ENCODE assay signal across 9 cellular contexts in genomic region chr6:116387374-116387773, GRCh38. TPM values are rescaled to one million over a fixed set of nuclear protein-coding genes. Genes with fewer than 3 reads are reported as not detected.
A peak's percentile ranks its signal among the peaks of the same experiment; 100 is the strongest.
DNase-seq lines count a peak whose midpoint lies in the region; ATAC-seq, FAIRE-seq and TF ChIP-seq lines count a peak whose summit lies in the region.
"Had no signal": no experiment of that assay in that cellular context is flagged by ENCODE, and none has a peak within 500 bp of the region (broad histone marks: within the 10 kb centered on the region; RNA-seq: fewer than 3 reads in every experiment).

No MANE protein-coding gene starts in this region.

- no peak overlapping the region for H3K27ac Mint-ChIP-seq in glutamatergic neuron (ENCODE audit: unreplicated experiment)

- TF ChIP-seq CTCF in glutamatergic neuron (IDR thresholded peaks at IDR 0.05; ENCODE audit: partially characterized antibody, unreplicated experiment), result no peak

- H3K4me1 Mint-ChIP-seq in glutamatergic neuron (ENCODE audit: low read depth, unreplicated experiment), result peaks cover 6% of the 10 kb centered on the region

- H3K9me3 ChIP-seq in mesodermal cell (ENCODE audit: control insufficient read depth, low read length) (no peaks in the 10 kb centered on the region), MG63 (no peaks in the 10 kb centered on the region)

- no peaks in the 10 kb centered on the region for H3K27me3 ChIP-seq in MG63

- H3K9me3 Mint-ChIP-seq in glutamatergic neuron (ENCODE audit: unreplicated experiment), result no peaks in the 10 kb centered on the region
- H3K9me3 Mint-ChIP-seq: stimulated activated naive CD8-positive, alpha-beta T cell treated with anti-CD3 and anti-CD28 coated beads, Interleukin-15, Interleukin-2, amounts not matched to agents 100 ng/mL and 50 ng/mL, for 24 hours had no signal

- peaks cover 20% of the 10 kb centered on the region for H3K4me1 ChIP-seq in mesodermal cell (ENCODE audit: control insufficient read depth, insufficient read depth, low read length, poor library complexity, severe bottlenecking)

- H3K4me3 ChIP-seq in mesodermal cell (ENCODE audit: extremely low read depth, insufficient read depth, low read length, poor library complexity, severe bottlenecking), result no peak overlapping the region
- H3K4me3 ChIP-seq in MG63, result no peak overlapping the region

- no peaks in the 10 kb centered on the region for H3K27me3 Mint-ChIP-seq in glutamatergic neuron (ENCODE audit: unreplicated experiment)

- DNase-seq in RCC 7860 (ENCODE audit: low spot score) (peak; percentile 78), MG63 (no peak), glutamatergic neuron (no peak), NCI-H526 treated with DMSO at 0.1 percent for 48 hours (lab: John Stamatoyannopoulos, UW) (no peak), NCI-H1048 (lab: John Stamatoyannopoulos, UW) (no peak)

- 87% methylated on average over 3 of the region's 3 CpGs; no CpG with 5 or more reads in 1 of the 2 experiments for WGBS in mesodermal cell (ENCODE audit: insufficient coverage in 2 of 2), 2 experiments

- no peak for FAIRE-seq in RCC 7860 (lab: Jason Lieb, UNC)

- no peaks in the 10 kb centered on the region for H3K36me3 Mint-ChIP-seq in glutamatergic neuron (ENCODE audit: unreplicated experiment)

- peak overlapping the region; percentile 5 for H3K27ac ChIP-seq in mesodermal cell (ENCODE audit: low read depth, low read length, severe bottlenecking)

- ATAC-seq in GM18868 (IDR thresholded peaks at IDR 0.05; ENCODE audit: unreplicated experiment) (peak; percentile 70), HG02759 (IDR thresholded peaks at IDR 0.05; ENCODE audit: unreplicated experiment) (peak; percentile 77)

- H3K4me3 Mint-ChIP-seq in glutamatergic neuron (ENCODE audit: unreplicated experiment), result no peak overlapping the region
- H3K4me3 Mint-ChIP-seq: stimulated activated naive CD8-positive, alpha-beta T cell treated with anti-CD3 and anti-CD28 coated beads, Interleukin-15, Interleukin-2, amounts not matched to agents 100 ng/mL and 50 ng/mL, for 24 hours had no signal

- no peaks in the 10 kb centered on the region for H3K36me3 ChIP-seq in mesodermal cell (ENCODE audit: control insufficient read depth, insufficient read depth, low read length)
- no peaks in the 10 kb centered on the region for H3K36me3 ChIP-seq in MG63

RNA-seq across cellular contexts. Expression of gene DSE, which starts 16.6 kb away (rescaled TPM):
- 30.7 TPM for polyA plus RNA-seq in mesodermal cell (2013, experiment 1 of 2)
- polyA plus RNA-seq in mesodermal cell (2013, experiment 2 of 2), result 33.3 TPM
- 5.4 and 6.4 TPM in 2 replicates for total RNA-seq in MG63 (2014; rRNA removed; shearing (Covaris generic); ENCODE audit: low replicate concordance)
- total RNA-seq in glutamatergic neuron (ENCODE audit: unreplicated experiment), result 12.0 TPM
